In the genomic region with DNA sequence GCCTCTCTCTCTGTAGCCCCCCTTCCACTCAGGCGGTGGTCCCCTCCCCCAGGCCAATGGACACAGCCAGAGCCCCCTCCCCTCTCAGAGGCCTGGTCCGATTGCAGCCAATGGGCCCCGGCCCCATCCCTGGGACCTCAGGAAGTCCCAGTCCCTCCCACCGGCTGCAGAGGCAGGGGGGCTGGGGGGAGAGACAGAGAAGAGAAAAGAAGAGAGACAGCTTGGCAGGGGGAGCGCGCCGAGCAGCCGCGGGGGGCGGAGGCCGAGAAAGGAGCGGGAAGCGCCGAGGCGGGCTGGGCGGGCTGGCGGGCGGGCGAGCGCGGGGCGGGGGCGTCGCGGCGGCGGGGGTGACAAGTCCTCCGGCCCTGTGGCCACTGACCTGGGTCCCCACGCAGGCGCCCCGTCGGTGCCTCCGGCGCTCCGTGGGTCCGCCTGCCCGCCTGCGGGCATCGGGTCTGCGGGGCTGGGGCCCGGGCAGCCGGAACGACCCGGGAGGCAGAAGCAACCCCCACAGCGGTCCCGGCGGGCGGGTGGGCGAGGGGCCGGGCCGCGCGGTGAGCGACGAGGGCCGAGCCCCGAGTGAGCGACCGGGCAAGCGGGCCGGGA, we compare ENCODE assay signal across 1 cellular context.
TF ChIP-seq lines count a peak whose summit lies in the region.

No MANE protein-coding gene starts in this region.

TF ChIP-seq in H1, 55 proteins besides CTCF, POLR2A, EP300 and RAD21:
- TF ChIP-seq, protein P1, sequence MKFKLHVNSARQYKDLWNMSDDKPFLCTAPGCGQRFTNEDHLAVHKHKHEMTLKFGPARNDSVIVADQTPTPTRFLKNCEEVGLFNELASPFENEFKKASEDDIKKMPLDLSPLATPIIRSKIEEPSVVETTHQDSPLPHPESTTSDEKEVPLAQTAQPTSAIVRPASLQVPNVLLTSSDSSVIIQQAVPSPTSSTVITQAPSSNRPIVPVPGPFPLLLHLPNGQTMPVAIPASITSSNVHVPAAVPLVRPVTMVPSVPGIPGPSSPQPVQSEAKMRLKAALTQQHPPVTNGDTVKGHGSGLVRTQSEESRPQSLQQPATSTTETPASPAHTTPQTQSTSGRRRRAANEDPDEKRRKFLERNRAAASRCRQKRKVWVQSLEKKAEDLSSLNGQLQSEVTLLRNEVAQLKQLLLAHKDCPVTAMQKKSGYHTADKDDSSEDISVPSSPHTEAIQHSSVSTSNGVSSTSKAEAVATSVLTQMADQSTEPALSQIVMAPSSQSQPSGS (IDR thresholded peaks at IDR 0.05; ENCODE audit: low read length), result no peak
- TF ChIP-seq SP1 (IDR thresholded peaks at IDR 0.05; ENCODE audit: low read depth, low read length), result no peak
- no peak for TF ChIP-seq PHF8 (conservative IDR thresholded peaks at IDR 0.05; ENCODE audit: low read depth, low read length)
- no peak for TF ChIP-seq HDAC6 (IDR thresholded peaks at IDR 0.05; ENCODE audit: low read depth, low read length)
- TF ChIP-seq, protein P2, sequence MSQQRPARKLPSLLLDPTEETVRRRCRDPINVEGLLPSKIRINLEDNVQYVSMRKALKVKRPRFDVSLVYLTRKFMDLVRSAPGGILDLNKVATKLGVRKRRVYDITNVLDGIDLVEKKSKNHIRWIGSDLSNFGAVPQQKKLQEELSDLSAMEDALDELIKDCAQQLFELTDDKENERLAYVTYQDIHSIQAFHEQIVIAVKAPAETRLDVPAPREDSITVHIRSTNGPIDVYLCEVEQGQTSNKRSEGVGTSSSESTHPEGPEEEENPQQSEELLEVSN (IDR thresholded peaks at IDR 0.05), result no peak
- TF ChIP-seq FOSL1 (IDR thresholded peaks at IDR 0.05; ENCODE audit: insufficient read depth, low read depth, low read length), result no peak
- TF ChIP-seq MAFK (IDR thresholded peaks at IDR 0.05; ENCODE audit: low read depth, low read length), result no peak
- no peak for TF ChIP-seq RFX5 (IDR thresholded peaks at IDR 0.05; ENCODE audit: borderline replicate concordance, low read depth, low read length)
- TF ChIP-seq SP2 (IDR thresholded peaks at IDR 0.05; ENCODE audit: low read length), result no peak
- TF ChIP-seq TAF1 (IDR thresholded peaks at IDR 0.05; ENCODE audit: low read depth, low read length), result no peak
- no peak for TF ChIP-seq RXRA (IDR thresholded peaks at IDR 0.05; ENCODE audit: insufficient read depth, low read depth, low read length)
- no peak for TF ChIP-seq BRCA1 (IDR thresholded peaks at IDR 0.05; ENCODE audit: low read depth, low read length)
- TF ChIP-seq SRF (IDR thresholded peaks at IDR 0.05; ENCODE audit: low read depth, low read length), result no peak
- TF ChIP-seq POLR2AphosphoS5 (IDR thresholded peaks at IDR 0.05; ENCODE audit: low read depth, low read length), result no peak
- TF ChIP-seq GABPA (IDR thresholded peaks at IDR 0.05; ENCODE audit: borderline replicate concordance, insufficient read depth, low read length), result no peak
- no peak for TF ChIP-seq TCF12 (IDR thresholded peaks at IDR 0.05; ENCODE audit: low read depth, low read length)
- TF ChIP-seq, protein P3, sequence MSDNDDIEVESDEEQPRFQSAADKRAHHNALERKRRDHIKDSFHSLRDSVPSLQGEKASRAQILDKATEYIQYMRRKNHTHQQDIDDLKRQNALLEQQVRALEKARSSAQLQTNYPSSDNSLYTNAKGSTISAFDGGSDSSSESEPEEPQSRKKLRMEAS (IDR thresholded peaks at IDR 0.05), result no peak
TF ChIP-seq in H1: peak in this region for 0.
